ENCODE assay signal across 8 cellular contexts in genomic region chr2:178523596-178524134, GRCh38. TPM values are rescaled to one million over a fixed set of nuclear protein-coding genes. Genes with fewer than 3 reads are reported as not detected.
DNase-seq lines count a peak whose midpoint lies in the region; ATAC-seq, FAIRE-seq and TF ChIP-seq lines count a peak whose summit lies in the region.

No MANE protein-coding gene starts in this region.

- H3K9ac ChIP-seq in GM12878 (ENCODE audit: control insufficient read depth, insufficient read depth, low read length), result peak overlapping the region; percentile 70
- peak overlapping the region; percentile 60 for H3K9ac ChIP-seq in HepG2 (ENCODE audit: insufficient read depth, low read depth, low read length)

- TF ChIP-seq POLR2A in GM12878 (IDR thresholded peaks at IDR 0.05; ENCODE audit: low read depth, low read length) (no peak), HepG2 (IDR thresholded peaks at IDR 0.05; ENCODE audit: insufficient read depth in 1 of 2, low read depth in 2 of 2, low read length in 2 of 2) (no peak), transverse colon (IDR thresholded peaks at IDR 0.05) (no peak)

- TF ChIP-seq RAD21 in GM12878 (IDR thresholded peaks at IDR 0.05; ENCODE audit: insufficient read depth, low read depth, low read length) (no peak), HepG2 (CRISPR knock-in tag; IDR thresholded peaks at IDR 0.05) (no peak)

- in situ Hi-C loops in GM12878 (cut with MboI) (no loop called here), HepG2 (cut with HindIII; ENCODE audit: extremely low pct_ligation_motif_present, low pct_unique_long_range_greater_than_20kb) (no loop called here), transverse colon (cut with MboI; ENCODE audit: low pct_ligation_motif_present in 1 of 4, low pct_unique_long_range_greater_than_20kb in 1 of 4, low sequenced_read_pairs in 3 of 4) (no loop called here)

- no peak for TF ChIP-seq EP300 in GM12878 (IDR thresholded peaks at IDR 0.05; ENCODE audit: borderline replicate concordance in 1 of 2, control insufficient read depth in 1 of 2, low read depth in 2 of 2, low read length in 2 of 2)
- TF ChIP-seq EP300 in HepG2 (IDR thresholded peaks at IDR 0.05; ENCODE audit: low read depth in 2 of 2, low read length in 2 of 2), result no peak
- TF ChIP-seq EP300 in HepG2 (CRISPR knock-in tag; IDR thresholded peaks at IDR 0.05; ENCODE audit: borderline replicate concordance), result no peak
- TF ChIP-seq EP300 in transverse colon (IDR thresholded peaks at IDR 0.05; ENCODE audit: low read depth), result no peak

- SMC1A ChIA-PET in GM12878 (lab: Charles Lee; ENCODE audit: uncharacterized antibody, unreplicated experiment), result interaction anchor here (0.8 to 2.8 kb wide), 12 partner anchors 9 to 109 kb away, joined by 3 to 11 read pairs (median 4); partner anchors contain the start of gene PLEKHA3

- peak; percentile 8 for DNase-seq in ELF-1 (ENCODE audit: low read depth, low spot score)
- no peak for DNase-seq in GM12878 (ENCODE audit: low read depth, low spot score)
- no peak for DNase-seq in HepG2 (ENCODE audit: low spot score)
- no peak for DNase-seq in transverse colon
- no peak for DNase-seq in SW480 (ENCODE audit: low spot score)
- no peak for DNase-seq in DMS79 (lab: John Stamatoyannopoulos, UW)

- TF ChIP-seq CTCF in GM12878 (IDR thresholded peaks at IDR 0.05 in 2 of 3, conservative IDR thresholded peaks at IDR 0.05 in 1 of 3; ENCODE audit: control insufficient read depth in 2 of 3, extremely low read depth in 1 of 3, insufficient read depth in 1 of 3, low read depth in 3 of 3, low read length in 3 of 3) (no peak), HepG2 (CRISPR knock-in tag; IDR thresholded peaks at IDR 0.05) (no peak), transverse colon (IDR thresholded peaks at IDR 0.05) (no peak)

- H3K36me3 ChIP-seq in GM12878 (ENCODE audit: control insufficient read depth in 2 of 2, insufficient read depth in 2 of 2, low read length in 1 of 2) (no peaks in the 10 kb centered on the region), HepG2 (replicated peaks in 1 of 2; ENCODE audit: control insufficient read depth in 1 of 2, insufficient read depth in 2 of 2, low read length in 2 of 2) (no peaks in the 10 kb centered on the region), transverse colon (peaks cover 0 to 4% (median 0%) of the 10 kb centered on the region in 4 donors)

- peaks cover 43% of the 10 kb centered on the region for H3K79me2 ChIP-seq in GM12878 (ENCODE audit: control insufficient read depth, insufficient read depth, low read length)
- H3K79me2 ChIP-seq in HepG2 (ENCODE audit: insufficient read depth, low read length), result peaks cover 12% of the 10 kb centered on the region

- FAIRE-seq in GM12878 (lab: Jason Lieb, UNC) (no peak), HepG2 (lab: Jason Lieb, UNC) (no peak)

- H3K27me3 ChIP-seq in GM12878 (replicated peaks in 1 of 2; ENCODE audit: control insufficient read depth in 2 of 2, insufficient read depth in 2 of 2, low read length in 1 of 2), result no peaks in the 10 kb centered on the region
- no peaks in the 10 kb centered on the region for H3K27me3 ChIP-seq in HepG2 (ENCODE audit: control insufficient read depth in 1 of 2, insufficient read depth in 2 of 2, low read length in 2 of 2)
- H3K27me3 ChIP-seq in transverse colon, result no peaks in the 10 kb centered on the region

- H3K27ac ChIP-seq in GM12878 (ENCODE audit: control insufficient read depth, insufficient read depth), result peak overlapping the region; percentile 74
- H3K27ac ChIP-seq in HepG2 (ENCODE audit: extremely low read length, insufficient read depth, low read length), result peak overlapping the region; percentile 5
- peak overlapping the region; percentile 72 to 81 (median 73) for H3K27ac ChIP-seq in transverse colon

- peaks cover 15% of the 10 kb centered on the region for H3K4me1 ChIP-seq in GM12878 (ENCODE audit: control insufficient read depth, insufficient read depth, low read length)
- H3K4me1 ChIP-seq in HepG2 (ENCODE audit: insufficient read depth, low read length), result no peaks in the 10 kb centered on the region
- peaks cover 0 to 15% (median 11%) of the 10 kb centered on the region in 4 donors for H3K4me1 ChIP-seq in transverse colon

- H3K4me3 ChIP-seq in GM12878 (peak overlapping the region; percentile 80), HepG2 (replicated peaks in 1 of 3; ENCODE audit: insufficient read depth in 1 of 3, low read depth in 2 of 3, low read length in 3 of 3) (peak overlapping the region; percentile 52 to 72 (median 53)), transverse colon (peak overlapping the region; percentile 46 to 61 (median 57))

- intact Hi-C loops in GM12878 (cut with micrococcal nuclease; ENCODE audit: unreplicated experiment), result loop anchor here (2.0 to 10.0 kb wide), 3 partner anchors 45 to 731 kb away; partner anchors contain the start of genes FKBP7 and RBM45
- intact Hi-C loops in HepG2 (cut with micrococcal nuclease; ENCODE audit: unreplicated experiment), result loop anchor here (1.0 to 2.0 kb wide), 2 partner anchors 43 to 73 kb away; partner anchors contain the start of gene PLEKHA3
- intact Hi-C loops in transverse colon (cut with DNase I; ENCODE audit: low total_unique reads), result no loop called here

- RAD21 ChIA-PET in GM12878 (lab: Charles Lee; ENCODE audit: unreplicated experiment), result interaction anchor here (1.0 to 1.5 kb wide), 5 partner anchors 12 to 74 kb away, joined by 3 to 7 read pairs (median 3); no protein-coding TSS in a partner anchor

- peak overlapping the region; percentile 72 for H3K4me2 ChIP-seq in GM12878 (ENCODE audit: control insufficient read depth, insufficient read depth)
- H3K4me2 ChIP-seq in HepG2 (ENCODE audit: low read depth, low read length), result peak overlapping the region; percentile 33

- H4K20me1 ChIP-seq in GM12878 (ENCODE audit: control insufficient read depth, insufficient read depth) (no peaks in the 10 kb centered on the region), HepG2 (ENCODE audit: insufficient read depth, low read length) (no peaks in the 10 kb centered on the region)

- H2AFZ ChIP-seq in GM12878 (ENCODE audit: control insufficient read depth, low read depth, low read length) (peak overlapping the region; percentile 74), HepG2 (ENCODE audit: low read length) (no peak overlapping the region)

- H3K9me3 ChIP-seq in GM12878 (replicated peaks; ENCODE audit: control insufficient read depth, insufficient read depth, low read length), result no peaks in the 10 kb centered on the region; the same call in 1 of the 3 replicates
- no peaks in the 10 kb centered on the region for H3K9me3 ChIP-seq in HepG2 (ENCODE audit: low read length)
- no peaks in the 10 kb centered on the region for H3K9me3 ChIP-seq in transverse colon

- TSS peak; percentile 67 for BruUV-seq in GM12878 (replicated peaks; lab: Mats Ljungman, UMichigan)
- BruUV-seq in HepG2 (replicated peaks; lab: Mats Ljungman, UMichigan), result TSS peak; percentile 34

- WGBS in GM12878 (ENCODE audit: insufficient coverage, insufficient replicate concordance, low lambda C conversion rate, missing lambda C conversion rate), result 6% methylated on average over 8 of the region's 8 CpGs
- WGBS in HepG2 (ENCODE audit: low lambda C conversion rate), result 50% methylated on average over 8 of the region's 8 CpGs
- 43% methylated on average over 8 of the region's 8 CpGs; no CpG with 5 or more reads in 1 of the 2 donors for WGBS in transverse colon (ENCODE audit: low coverage in 1 of 2), 2 donors

- CTCF ChIA-PET in GM12878 (lab: Yijun Ruan, JAX), result interaction anchor here (1.0 to 2.7 kb wide), 6 partner anchors 13 to 74 kb away, joined by 3 to 10 read pairs (median 5); no protein-coding TSS in a partner anchor
- CTCF ChIA-PET in HepG2 (lab: Yijun Ruan, JAX; ENCODE audit: low intra/inter-chr PET ratio, low total read pairs), result no interaction called here

- ATAC-seq in HG03045 (IDR thresholded peaks at IDR 0.05; ENCODE audit: unreplicated experiment) (peak; percentile 9), GM12878 (peak; percentile 50), HepG2 (peak; percentile 60), HG03571 (IDR thresholded peaks at IDR 0.05; ENCODE audit: unreplicated experiment) (no peak)

- POLR2A ChIA-PET in GM12878 (lab: Charles Lee) (interaction anchor here (1.0 to 1.7 kb wide), 8 partner anchors 9 to 74 kb away, joined by 3 to 7 read pairs (median 4); no protein-coding TSS in a partner anchor), HepG2 (lab: Yijun Ruan, JAX) (interaction anchor here (0.7 to 1.1 kb wide), 2 partner anchors 54 to 73 kb away, joined by 3 read pairs; partner anchors contain the start of genes PJVK and PRKRA)

RNA-seq across cellular contexts. Expression of gene PLEKHA3, which starts 43.4 kb away (rescaled TPM):
- 9.8 and 12.6 TPM in 2 replicates for total RNA-seq in GM12878 (2013; cell fraction: nucleolus; rRNA removed)
- total RNA-seq in GM12878 (2014; rRNA removed) (3.8 and 3.9 TPM in 2 replicates), GM12878 (2014; rRNA removed; fragmentation: Illumina TruSeq; extraction: Trizol) (7.1 and 7.3 TPM in 2 replicates), GM12878 (2021) (13.3 and 15.3 TPM in 2 replicates), HepG2 (2016; rRNA removed; fragmentation: Illumina TruSeq; extraction: Trizol) (23.1 and 26.8 TPM in 2 replicates), transverse colon (10 to 100 TPM in 3 of 4 donors, 1 to 10 TPM in 1; 8.2 to 83.2 (median 11.0) TPM)
- 1.3 TPM for polyA plus RNA-seq in GM12878 (2011; ENCODE audit: low read depth)
- polyA plus RNA-seq in GM12878 (2011; rRNA removed) (21.1 and 34.0 TPM in 2 replicates), GM12878 (2014; fragmentation: Illumina TruSeq; extraction: Trizol) (7.2 and 7.3 TPM in 2 replicates), GM12878 (2014; fragmentation: Nextera tagmentation; extraction: Ambion mirVana) (1 to 10 TPM; 1.4 to 2.0 TPM), GM12878 (2014; rRNA removed) (5.4 and 7.6 TPM in 2 replicates), GM12878 (2016; fragmentation: Nextera tagmentation; extraction: Ambion mirVana) (10 to 100 TPM; 10.3 to 10.6 TPM), HepG2 (2011; rRNA removed) (8.6 and 11.7 TPM in 2 replicates)
- polyA plus RNA-seq in GM12878 (2011; cell fraction: cytosol; rRNA removed), result 3.0 and 3.4 TPM in 2 replicates
- polyA plus RNA-seq in GM12878 (2011; cell fraction: nucleus; rRNA removed), result 3.9 and 5.8 TPM in 2 replicates
- 4.5 and 6.7 TPM in 2 replicates for polyA plus RNA-seq in GM12878 (2012)
- 4.4 and 7.1 TPM in 2 replicates for polyA minus RNA-seq in GM12878 (2011; rRNA and poly(A)+ RNA removed)
- 2.9 and 7.5 TPM in 2 replicates for polyA minus RNA-seq in GM12878 (2011; cell fraction: cytosol; rRNA and poly(A)+ RNA removed)
- polyA minus RNA-seq in GM12878 (2011; cell fraction: nucleus; rRNA and poly(A)+ RNA removed), result 5.0 and 8.4 TPM in 2 replicates
- total RNA-seq in HepG2 (2016; cell fraction: cytosol; rRNA removed; fragmentation: Illumina TruSeq; extraction: Trizol; ENCODE audit: low read depth), result 5.4 and 7.7 TPM in 2 replicates
- total RNA-seq in HepG2 (2016; cell fraction: insoluble cytoplasmic fraction; rRNA removed; fragmentation: Illumina TruSeq; extraction: Trizol), result 21.3 and 27.5 TPM in 2 replicates
- 24.3 and 26.4 TPM in 2 replicates for total RNA-seq in HepG2 (2016; cell fraction: membrane; rRNA removed; fragmentation: Illumina TruSeq; extraction: Trizol)
- 11.8 and 13.5 TPM in 2 replicates for total RNA-seq in HepG2 (2016; cell fraction: nucleus; rRNA removed; fragmentation: Illumina TruSeq; extraction: Trizol)
- polyA plus RNA-seq in HepG2 (2011; cell fraction: cytosol; rRNA removed), result 2.6 and 4.0 TPM in 2 replicates
- 2.6 and 5.8 TPM in 2 replicates for polyA plus RNA-seq in HepG2 (2011; cell fraction: nucleus; rRNA removed)
- polyA plus RNA-seq in HepG2 (2012), result 9.9 and 13.0 TPM in 2 replicates
- 10.7 and 12.2 TPM in 2 replicates for polyA plus RNA-seq in HepG2 (2016; cell fraction: cytosol; fragmentation: Illumina TruSeq; extraction: Trizol; ENCODE audit: low read depth)
- polyA plus RNA-seq in HepG2 (2016; cell fraction: insoluble cytoplasmic fraction; fragmentation: Illumina TruSeq; extraction: Trizol; ENCODE audit: low read depth), result 23.9 and 24.5 TPM in 2 replicates
- polyA plus RNA-seq in HepG2 (2016; cell fraction: membrane; fragmentation: Illumina TruSeq; extraction: Trizol; ENCODE audit: low read depth), result 19.9 and 21.8 TPM in 2 replicates
- polyA plus RNA-seq in HepG2 (2016; cell fraction: nucleus; fragmentation: Illumina TruSeq; extraction: Trizol; ENCODE audit: insufficient read depth, low read depth), result 11.0 and 14.0 TPM in 2 replicates
- polyA minus RNA-seq in HepG2 (2011; rRNA and poly(A)+ RNA removed; ENCODE audit: low replicate concordance), result 3.7 and 6.9 TPM in 2 replicates
- polyA minus RNA-seq in HepG2 (2011; cell fraction: cytosol; rRNA and poly(A)+ RNA removed), result 9.6 and 11.5 TPM in 2 replicates
- polyA minus RNA-seq in HepG2 (2011; cell fraction: nucleus; rRNA and poly(A)+ RNA removed), result 16.8 and 20.2 TPM in 2 replicates

RNA-seq across cellular contexts. Expression of gene FKBP7, which starts 45.3 kb away (rescaled TPM):
- 5.1 and 5.2 TPM in 2 replicates for total RNA-seq in GM12878 (2013; cell fraction: nucleolus; rRNA removed)
- total RNA-seq in GM12878 (2014; rRNA removed) (7.8 and 10.2 TPM in 2 replicates), GM12878 (2014; rRNA removed; fragmentation: Illumina TruSeq; extraction: Trizol) (9.6 and 10.5 TPM in 2 replicates), GM12878 (2021) (5.6 and 6.4 TPM in 2 replicates), HepG2 (2016; rRNA removed; fragmentation: Illumina TruSeq; extraction: Trizol) (9.7 and 14.8 TPM in 2 replicates), transverse colon (1 to 10 TPM in 2 of 4 donors, under 1 TPM in 1, not detected in 1; 0.37 to 5.2 (median 2.6) TPM)
- 4.9 TPM for polyA plus RNA-seq in GM12878 (2011; ENCODE audit: low read depth)
- polyA plus RNA-seq in GM12878 (2011; rRNA removed) (6.3 and 8.1 TPM in 2 replicates), GM12878 (2014; fragmentation: Illumina TruSeq; extraction: Trizol) (15.2 and 17.0 TPM in 2 replicates), GM12878 (2014; fragmentation: Nextera tagmentation; extraction: Ambion mirVana) (10 to 100 TPM; 16.6 to 16.7 TPM), GM12878 (2014; rRNA removed) (9.8 and 11.3 TPM in 2 replicates), GM12878 (2016; fragmentation: Nextera tagmentation; extraction: Ambion mirVana) (10 to 100 TPM; 13.7 to 14.7 TPM), HepG2 (2011; rRNA removed) (9.5 and 12.4 TPM in 2 replicates)
- 2.8 TPM in 2 replicates for polyA plus RNA-seq in GM12878 (2011; cell fraction: cytosol; rRNA removed)
- polyA plus RNA-seq in GM12878 (2011; cell fraction: nucleus; rRNA removed), result 2.4 and 2.9 TPM in 2 replicates
- polyA plus RNA-seq in GM12878 (2012), result 3.6 and 4.4 TPM in 2 replicates
- polyA minus RNA-seq in GM12878 (2011; rRNA and poly(A)+ RNA removed), result 1.1 and 1.8 TPM in 2 replicates
- 0.94 and 2.8 TPM in 2 replicates for polyA minus RNA-seq in GM12878 (2011; cell fraction: cytosol; rRNA and poly(A)+ RNA removed)
- 3.9 and 5.0 TPM in 2 replicates for polyA minus RNA-seq in GM12878 (2011; cell fraction: nucleus; rRNA and poly(A)+ RNA removed)
- total RNA-seq in HepG2 (2016; cell fraction: cytosol; rRNA removed; fragmentation: Illumina TruSeq; extraction: Trizol; ENCODE audit: low read depth), result 2.8 and 3.6 TPM in 2 replicates
- total RNA-seq in HepG2 (2016; cell fraction: insoluble cytoplasmic fraction; rRNA removed; fragmentation: Illumina TruSeq; extraction: Trizol), result 9.9 and 13.5 TPM in 2 replicates
- total RNA-seq in HepG2 (2016; cell fraction: membrane; rRNA removed; fragmentation: Illumina TruSeq; extraction: Trizol), result 3.9 and 4.5 TPM in 2 replicates
- total RNA-seq in HepG2 (2016; cell fraction: nucleus; rRNA removed; fragmentation: Illumina TruSeq; extraction: Trizol), result 12.3 and 18.8 TPM in 2 replicates
- polyA plus RNA-seq in HepG2 (2011; cell fraction: cytosol; rRNA removed), result 6.1 and 7.1 TPM in 2 replicates
- polyA plus RNA-seq in HepG2 (2011; cell fraction: nucleus; rRNA removed), result 2.9 and 3.0 TPM in 2 replicates
- polyA plus RNA-seq in HepG2 (2012), result 13.3 and 20.2 TPM in 2 replicates
- 5.2 and 5.3 TPM in 2 replicates for polyA plus RNA-seq in HepG2 (2016; cell fraction: cytosol; fragmentation: Illumina TruSeq; extraction: Trizol; ENCODE audit: low read depth)
- polyA plus RNA-seq in HepG2 (2016; cell fraction: insoluble cytoplasmic fraction; fragmentation: Illumina TruSeq; extraction: Trizol; ENCODE audit: low read depth), result 10.5 and 13.7 TPM in 2 replicates
- 3.5 and 4.7 TPM in 2 replicates for polyA plus RNA-seq in HepG2 (2016; cell fraction: membrane; fragmentation: Illumina TruSeq; extraction: Trizol; ENCODE audit: low read depth)
- 20.0 and 26.2 TPM in 2 replicates for polyA plus RNA-seq in HepG2 (2016; cell fraction: nucleus; fragmentation: Illumina TruSeq; extraction: Trizol; ENCODE audit: insufficient read depth, low read depth)
- polyA minus RNA-seq in HepG2 (2011; rRNA and poly(A)+ RNA removed; ENCODE audit: low replicate concordance), result 0.89 and 1.8 TPM in 2 replicates
- 5.3 and 5.9 TPM in 2 replicates for polyA minus RNA-seq in HepG2 (2011; cell fraction: cytosol; rRNA and poly(A)+ RNA removed)
- polyA minus RNA-seq in HepG2 (2011; cell fraction: nucleus; rRNA and poly(A)+ RNA removed), result 6.0 and 9.4 TPM in 2 replicates

Comparison
In these comparisons a context has a peak if more than half of its experiments do, and no peak if none do; other contexts are left out.
1. H3K27ac ChIP-seq: peak in every context shown above with its lines; median percentile 74 in GM12878; 73 in transverse colon; 5 in HepG2.